26 cellular contexts compared by ENCODE assay signal in genomic region chr4:101210331-101210730, GRCh38.
"Had no signal": no experiment of that assay in that cellular context is flagged by ENCODE, and none has a peak within 500 bp of the region (broad histone marks: within the 10 kb centered on the region; RNA-seq: fewer than 3 reads in every experiment).

No MANE protein-coding gene starts in this region.

- H3K27ac ChIP-seq: adrenal gland, body of pancreas, KMS-11, SJCRH30, SK-N-MC had no signal

- DNase-seq: activated CD4-positive, alpha-beta T cell treated with anti-CD3 and anti-CD28 coated beads for 36 hours; activated CD4-positive, alpha-beta T cell treated with anti-CD3 and anti-CD28 coated beads, Interleukin-2, amount 10 ng/mL, durations not matched to agents 7 days and 5 days; activated CD4-positive, alpha-beta T cell treated with anti-CD3 and anti-CD28 coated beads, Interleukin-2, amount 50 U/mL, for 48 hours; activated CD8-positive, alpha-beta T cell treated with anti-CD3 and anti-CD28 coated beads, Interleukin-2, amount 10 ng/mL, durations not matched to agents 7 days and 5 days; activated gamma-delta T cell treated with Interleukin-2 at 50 U/mL for 16 hours; activated naive CD4-positive, alpha-beta T cell treated with anti-CD3 and anti-CD28 coated beads for 36 hours; activated T-cell treated with anti-CD3 and anti-CD28 coated beads for 4 hours; activated T-cell treated with anti-CD3 and anti-CD28 coated beads, Interleukin-2, amount 50 U/mL, for 4 hours; adrenal gland; body of pancreas; caudate nucleus; cerebellar nuclear complex; NCI-H1105; NCI-H1417 treated with DMSO at 0.1 percent for 48 hours; NCI-H187 treated with DMSO at 0.1 percent for 48 hours; NCI-H524; NCI-H748 treated with DMSO at 0.1 percent for 48 hours; SHP77; SJCRH30 had no signal

- ATAC-seq: activated CD4-positive, alpha-beta T cell treated with anti-CD3 and anti-CD28 coated beads for 36 hours; activated CD4-positive, CD25-positive, alpha-beta regulatory T cell treated with anti-CD3 and anti-CD28 coated beads, Interleukin-2, amount 50 U/mL, for 24 hours; activated CD8-positive, alpha-beta T cell treated with anti-CD3 and anti-CD28 coated beads, Interleukin-2, amount 10 ng/mL, durations not matched to agents 7 days and 5 days; activated naive CD4-positive, alpha-beta T cell treated with anti-CD3 and anti-CD28 coated beads, Interleukin-2, amount 50 U/mL, for 72 hours; activated T-cell treated with anti-CD3 and anti-CD28 coated beads, Interleukin-2, amount 50 U/mL, for 4 hours; body of pancreas had no signal

- H3K4me1 ChIP-seq: body of pancreas, SJCRH30 had no signal

- H3K27me3 Mint-ChIP-seq: activated CD4-positive, alpha-beta T cell treated with anti-CD3 and anti-CD28 coated beads for 36 hours; activated CD4-positive, alpha-beta T cell treated with anti-CD3 and anti-CD28 coated beads, Interleukin-2, amount 10 ng/mL, durations not matched to agents 7 days and 5 days had no signal

- H3K36me3 ChIP-seq: adrenal gland, SJCRH30 had no signal

- H3K4me3 Mint-ChIP-seq: activated CD4-positive, alpha-beta T cell treated with anti-CD3 and anti-CD28 coated beads for 36 hours; activated CD4-positive, alpha-beta T cell treated with anti-CD3 and anti-CD28 coated beads, Interleukin-2, amount 10 ng/mL, durations not matched to agents 7 days and 5 days; activated CD8-positive, alpha-beta T cell treated with anti-CD3 and anti-CD28 coated beads, Interleukin-2, amount 10 ng/mL, durations not matched to agents 7 days and 5 days; activated naive CD4-positive, alpha-beta T cell treated with anti-CD3 and anti-CD28 coated beads for 36 hours; activated T-cell treated with anti-CD3 and anti-CD28 coated beads, Interleukin-2, amount 50 U/mL, for 4 hours; activated T-helper 1 cell treated with anti-CD3 and anti-CD28 coated beads, Interleukin-12 subunit alpha, Interleukin-12 subunit beta, Interleukin-2, Interleukin-4 antibody, amounts not matched to agents 30 ng/mL and 10 ng/mL and 1 ng/mL, durations not matched to agents 14 hours and 24 hours and 36 hours; T-helper 2 cell treated with Interferon-gamma antibody and Interleukin-4, amounts not matched to agents 5 μg/mL and 100 μg/mL, for 36 hours; WTC11 had no signal

- H3K27me3 ChIP-seq: adrenal gland, body of pancreas, SJCRH30 had no signal

- H3K4me3 ChIP-seq: adrenal gland, body of pancreas, SJCRH30, SK-N-MC had no signal

- H3K27ac Mint-ChIP-seq: activated CD4-positive, alpha-beta T cell treated with anti-CD3 and anti-CD28 coated beads for 36 hours; activated CD4-positive, alpha-beta T cell treated with anti-CD3 and anti-CD28 coated beads, Interleukin-2, amount 10 ng/mL, durations not matched to agents 7 days and 5 days; activated CD8-positive, alpha-beta T cell treated with anti-CD3 and anti-CD28 coated beads, Interleukin-2, amount 10 ng/mL, durations not matched to agents 7 days and 5 days; activated naive CD4-positive, alpha-beta T cell treated with anti-CD3 and anti-CD28 coated beads for 36 hours; activated naive CD4-positive, alpha-beta T cell treated with anti-CD3 and anti-CD28 coated beads, Interleukin-2, amount 50 U/mL, for 72 hours; activated T-helper 1 cell treated with anti-CD3 and anti-CD28 coated beads, Interleukin-12 subunit alpha, Interleukin-12 subunit beta, Interleukin-2, Interleukin-4 antibody, amounts not matched to agents 30 ng/mL and 10 ng/mL and 1 ng/mL, durations not matched to agents 14 hours and 24 hours and 36 hours; T-helper 2 cell treated with Interferon-gamma antibody and Interleukin-4, amounts not matched to agents 5 μg/mL and 100 μg/mL, for 36 hours; WTC11 had no signal

- H3K9me3 Mint-ChIP-seq: activated naive CD4-positive, alpha-beta T cell treated with anti-CD3 and anti-CD28 coated beads for 36 hours; T-helper 2 cell treated with Interferon-gamma antibody and Interleukin-4, amounts not matched to agents 5 μg/mL and 100 μg/mL, for 36 hours; WTC11 had no signal

- H3K36me3 Mint-ChIP-seq: activated naive CD4-positive, alpha-beta T cell treated with anti-CD3 and anti-CD28 coated beads, Interleukin-2, amount 50 U/mL, for 72 hours; WTC11 had no signal

- H3K9me3 ChIP-seq: adrenal gland, body of pancreas, SJCRH30 had no signal
